ENCODE assay signal across 24 cellular contexts in genomic region chr2:20917287-20917660, GRCh38.
A peak's percentile ranks its signal among the peaks of the same experiment; 100 is the strongest.
DNase-seq lines count a peak whose midpoint lies in the region; ATAC-seq, FAIRE-seq and TF ChIP-seq lines count a peak whose summit lies in the region.
"Had no signal": no experiment of that assay in that cellular context is flagged by ENCODE, and none has a peak within 500 bp of the region (broad histone marks: within the 10 kb centered on the region; RNA-seq: fewer than 3 reads in every experiment).

No MANE protein-coding gene starts in this region.

- no peak overlapping the region for H2BK15ac ChIP-seq in mesendoderm (replicated peaks; ENCODE audit: low read depth)

- no peak for TF ChIP-seq RAD21 in HepG2 (CRISPR knock-in tag; IDR thresholded peaks at IDR 0.05)

- H3K79me2 ChIP-seq in HepG2 (ENCODE audit: insufficient read depth, low read length) (no peaks in the 10 kb centered on the region), mesendoderm (ENCODE audit: control insufficient read depth, insufficient read depth, low read length) (no peaks in the 10 kb centered on the region)

- H3K4me3 ChIP-seq in HepG2 (replicated peaks in 1 of 3; ENCODE audit: insufficient read depth in 1 of 3, low read depth in 2 of 3, low read length in 3 of 3) (peak overlapping the region in 1 of 3 experiments; percentile 31; a peak in 1 of 6 replicates), right lobe of liver (no peak overlapping the region), tibial nerve (no peak overlapping the region), mesendoderm (ENCODE audit: low read length) (no peak overlapping the region)
- H3K4me3 ChIP-seq: body of pancreas, left lung, skin epidermis, vagina had no signal

- H3K27ac Mint-ChIP-seq in nephron: peak overlapping the region in 2 of 3 experiments; percentile 12 to 50
- H3K27ac Mint-ChIP-seq: activated CD4-positive, alpha-beta memory T cell treated with anti-CD3 and anti-CD28 coated beads, Interleukin-2, amount 10 ng/mL, durations not matched to agents 7 days and 5 days; activated T-helper 1 cell treated with anti-CD3 and anti-CD28 coated beads, Interleukin-12 subunit alpha, Interleukin-12 subunit beta, Interleukin-2, Interleukin-4 antibody, amounts not matched to agents 30 ng/mL and 10 ng/mL and 1 ng/mL, durations not matched to agents 14 hours and 24 hours and 36 hours; CD4-positive, alpha-beta T cell; immature natural killer cell; naive B cell had no signal

- H4K5ac ChIP-seq in mesendoderm (ENCODE audit: low read length): no peak overlapping the region

- no peak overlapping the region for H3K4ac ChIP-seq in mesendoderm (ENCODE audit: low read depth, low read length)

- no peak overlapping the region for H3K27ac ChIP-seq in HepG2 (ENCODE audit: extremely low read length, insufficient read depth, low read length)
- H3K27ac ChIP-seq in right lobe of liver: no peak overlapping the region
- peak overlapping the region in 3 of 4 donors; percentile 26 to 75 (median 69) for H3K27ac ChIP-seq in tibial nerve
- no peak overlapping the region for H3K27ac ChIP-seq in mesendoderm (ENCODE audit: low read depth, low read length)
- H3K27ac ChIP-seq: body of pancreas, left lung, neutrophil, skin epidermis, vagina had no signal

- peaks cover 26% of the 10 kb centered on the region for H3K4me1 Mint-ChIP-seq in nephron
- H3K4me1 Mint-ChIP-seq: immature natural killer cell, naive B cell had no signal

- TF ChIP-seq CTCF in HepG2 (CRISPR knock-in tag; IDR thresholded peaks at IDR 0.05) (no peak), right lobe of liver (IDR thresholded peaks at IDR 0.05) (no peak), nephron (IDR thresholded peaks at IDR 0.05; ENCODE audit: unreplicated experiment in 3 of 3) (no peak), tibial nerve (IDR thresholded peaks at IDR 0.05) (no peak)

- ATAC-seq in HepG2 (no peak), right lobe of liver (no peak)
- ATAC-seq: body of pancreas, left lung had no signal

- H2BK120ac ChIP-seq in mesendoderm (ENCODE audit: low read depth, low read length): no peak overlapping the region

- 37% methylated on average over 8 of the region's 8 CpGs for WGBS in HepG2 (ENCODE audit: low lambda C conversion rate)
- 57% methylated on average over 5 of the region's 8 CpGs for WGBS in right lobe of liver (ENCODE audit: insufficient coverage, low coverage, low lambda C conversion rate, missing lambda C conversion rate)
- 58 to 60% methylated on average over 8 of the region's 8 CpGs for WGBS in tibial nerve, 2 donors
- WGBS in mesendoderm (ENCODE audit: extremely low coverage, insufficient coverage, low lambda C conversion rate): no CpG with 5 or more reads among the region's 8 CpGs

- H3K27me3 ChIP-seq in HepG2 (ENCODE audit: control insufficient read depth in 1 of 2, insufficient read depth in 2 of 2, low read length in 2 of 2) (peaks cover 0 to 22% of the 10 kb centered on the region in 2 experiments; a peak in 4 of 5 replicates), right lobe of liver (no peaks in the 10 kb centered on the region), tibial nerve (peaks cover 0 to 3% of the 10 kb centered on the region in 2 donors), mesendoderm (ENCODE audit: insufficient read depth, low read length, poor library complexity) (no peaks in the 10 kb centered on the region)
- H3K27me3 ChIP-seq: body of pancreas, vagina had no signal

- H3K56ac ChIP-seq in mesendoderm (ENCODE audit: low read length): no peak overlapping the region

- TF ChIP-seq EP300 in HepG2 (IDR thresholded peaks at IDR 0.05; ENCODE audit: low read depth in 2 of 2, low read length in 2 of 2): no peak
- no peak for TF ChIP-seq EP300 in HepG2 (CRISPR knock-in tag; IDR thresholded peaks at IDR 0.05; ENCODE audit: borderline replicate concordance)
- no peak for TF ChIP-seq EP300 in tibial nerve (IDR thresholded peaks at IDR 0.05)

- H4K8ac ChIP-seq in mesendoderm (ENCODE audit: low read depth, low read length): no peak overlapping the region

- TF ChIP-seq POLR2A in HepG2 (IDR thresholded peaks at IDR 0.05; ENCODE audit: insufficient read depth in 1 of 2, low read depth in 2 of 2, low read length in 2 of 2) (no peak), right lobe of liver (IDR thresholded peaks at IDR 0.05) (no peak), tibial nerve (IDR thresholded peaks at IDR 0.05) (no peak)

- no peak overlapping the region for H3K23ac ChIP-seq in mesendoderm (ENCODE audit: low read length)

- no peak overlapping the region for H3K18ac ChIP-seq in mesendoderm (ENCODE audit: low read length)

- no peak for DNase-seq in HepG2 (ENCODE audit: low spot score)
- DNase-seq in right lobe of liver: no peak
- DNase-seq in fibroblast of gingiva (ENCODE audit: low read depth): peak; percentile 8
- DNase-seq in tibial nerve (ENCODE audit: low spot score in 2 of 2): no peak
- no peak for DNase-seq in HuH-7.5 (ENCODE audit: low spot score)
- DNase-seq in NCI-H1092 (lab: John Stamatoyannopoulos, UW): no peak
- no peak for DNase-seq in mesendoderm
- DNase-seq: activated CD4-positive, alpha-beta memory T cell treated with anti-CD3 and anti-CD28 coated beads, Interleukin-2, amount 10 ng/mL, durations not matched to agents 7 days and 5 days; activated CD8-positive, alpha-beta memory T cell treated with anti-CD3 and anti-CD28 coated beads, Interleukin-2, amount 50 U/mL, for 48 hours; activated naive CD4-positive, alpha-beta T cell treated with Interleukin-2 at 50 U/mL for 16 hours; CD4-positive, alpha-beta T cell; immature natural killer cell; left lung; naive B cell; NCI-H1048; NCI-H187; NCI-H2171; stimulated activated naive CD4-positive, alpha-beta T cell treated with Interleukin-2 at 50 U/mL for 16 hours had no signal

- H2AFZ ChIP-seq in HepG2 (ENCODE audit: low read length): peak overlapping the region; percentile 42

- H4K20me1 ChIP-seq in HepG2 (ENCODE audit: insufficient read depth, low read length): no peaks in the 10 kb centered on the region

- intact Hi-C loops in HepG2 (cut with micrococcal nuclease; ENCODE audit: unreplicated experiment) (loop anchor here (2.0 to 5.0 kb wide), 2 partner anchors 45 to 240 kb away; no protein-coding TSS in a partner anchor), right lobe of liver (cut with DNase I) (no loop called here)

- no peak overlapping the region for H2BK5ac ChIP-seq in mesendoderm (ENCODE audit: low read length)

- H2AK5ac ChIP-seq in mesendoderm (ENCODE audit: low read length): no peak overlapping the region

- H3K4me1 ChIP-seq in HepG2 (ENCODE audit: insufficient read depth, low read length) (peaks cover 14% of the 10 kb centered on the region), right lobe of liver (no peaks in the 10 kb centered on the region), tibial nerve (peaks cover 0 to 13% (median 0%) of the 10 kb centered on the region in 4 donors), mesendoderm (ENCODE audit: control insufficient read depth, low read depth, low read length) (peaks cover 2% of the 10 kb centered on the region)
- H3K4me1 ChIP-seq: body of pancreas, left lung had no signal

- H3K9me3 Mint-ChIP-seq in nephron: no peaks in the 10 kb centered on the region
- H3K9me3 Mint-ChIP-seq: activated CD4-positive, alpha-beta memory T cell treated with anti-CD3 and anti-CD28 coated beads, Interleukin-2, amount 10 ng/mL, durations not matched to agents 7 days and 5 days; activated T-helper 1 cell treated with anti-CD3 and anti-CD28 coated beads, Interleukin-12 subunit alpha, Interleukin-12 subunit beta, Interleukin-2, Interleukin-4 antibody, amounts not matched to agents 30 ng/mL and 10 ng/mL and 1 ng/mL, durations not matched to agents 14 hours and 24 hours and 36 hours; CD4-positive, alpha-beta T cell; immature natural killer cell; naive B cell had no signal

- H3K36me3 ChIP-seq in HepG2 (replicated peaks in 1 of 2; ENCODE audit: control insufficient read depth in 1 of 2, insufficient read depth in 2 of 2, low read length in 2 of 2) (no peaks in the 10 kb centered on the region), right lobe of liver (no peaks in the 10 kb centered on the region), tibial nerve (no peaks in the 10 kb centered on the region), mesendoderm (ENCODE audit: control insufficient read depth, insufficient read depth, low read length) (no peaks in the 10 kb centered on the region)
- H3K36me3 ChIP-seq: left lung, neutrophil, vagina had no signal

- POLR2A ChIA-PET in HepG2 (lab: Yijun Ruan, JAX): no interaction called here

- H3K9me3 ChIP-seq in HepG2 (ENCODE audit: low read length) (no peaks in the 10 kb centered on the region), right lobe of liver (no peaks in the 10 kb centered on the region), tibial nerve (no peaks in the 10 kb centered on the region)
- H3K9me3 ChIP-seq: body of pancreas, left lung, neutrophil, vagina had no signal

- CTCF ChIA-PET in HepG2 (lab: Yijun Ruan, JAX; ENCODE audit: low intra/inter-chr PET ratio, low total read pairs): interaction anchor here (0.7 to 1.4 kb wide), 4 partner anchors 135 to 256 kb away, joined by 3 to 8 read pairs (median 5); no protein-coding TSS in a partner anchor

- no peaks in the 10 kb centered on the region for H3K79me1 ChIP-seq in mesendoderm (ENCODE audit: low read length)

- in situ Hi-C loops in HepG2 (cut with HindIII; ENCODE audit: extremely low pct_ligation_motif_present, low pct_unique_long_range_greater_than_20kb): no loop called here

- peaks cover 39% of the 10 kb centered on the region for H3K27me3 Mint-ChIP-seq in nephron (ENCODE audit: low read depth)

- H3K4me2 ChIP-seq in HepG2 (ENCODE audit: low read depth, low read length) (peak overlapping the region; percentile 73), mesendoderm (ENCODE audit: low read length) (no peak overlapping the region)

- H3K36me3 Mint-ChIP-seq in nephron (ENCODE audit: low read depth): no peaks in the 10 kb centered on the region
- H3K36me3 Mint-ChIP-seq: immature natural killer cell, naive B cell had no signal

- FAIRE-seq in HepG2 (lab: Jason Lieb, UNC): no peak

- H3K4me3 Mint-ChIP-seq in nephron: no peak overlapping the region
- H3K4me3 Mint-ChIP-seq: activated CD4-positive, alpha-beta memory T cell treated with anti-CD3 and anti-CD28 coated beads, Interleukin-2, amount 10 ng/mL, durations not matched to agents 7 days and 5 days; activated T-helper 1 cell treated with anti-CD3 and anti-CD28 coated beads, Interleukin-12 subunit alpha, Interleukin-12 subunit beta, Interleukin-2, Interleukin-4 antibody, amounts not matched to agents 30 ng/mL and 10 ng/mL and 1 ng/mL, durations not matched to agents 14 hours and 24 hours and 36 hours; CD4-positive, alpha-beta T cell; immature natural killer cell; naive B cell had no signal

- BruUV-seq in HepG2 (replicated peaks; lab: Mats Ljungman, UMichigan): no TSS peak

- H3K9ac ChIP-seq in HepG2 (ENCODE audit: insufficient read depth, low read depth, low read length): no peak overlapping the region
- H3K9ac ChIP-seq in mesendoderm (ENCODE audit: low read length): no peak overlapping the region

Comparison
In these comparisons a context has a peak if more than half of its experiments do, and no peak if none do; other contexts are left out.
1. H3K27ac ChIP-seq: peak in tibial nerve (3 of 4); none in HepG2 (single experiment), right lobe of liver (0 of 3) and mesendoderm (single experiment).